Comparison of ENCODE assay signal across 8 cellular contexts in the genomic region with DNA sequence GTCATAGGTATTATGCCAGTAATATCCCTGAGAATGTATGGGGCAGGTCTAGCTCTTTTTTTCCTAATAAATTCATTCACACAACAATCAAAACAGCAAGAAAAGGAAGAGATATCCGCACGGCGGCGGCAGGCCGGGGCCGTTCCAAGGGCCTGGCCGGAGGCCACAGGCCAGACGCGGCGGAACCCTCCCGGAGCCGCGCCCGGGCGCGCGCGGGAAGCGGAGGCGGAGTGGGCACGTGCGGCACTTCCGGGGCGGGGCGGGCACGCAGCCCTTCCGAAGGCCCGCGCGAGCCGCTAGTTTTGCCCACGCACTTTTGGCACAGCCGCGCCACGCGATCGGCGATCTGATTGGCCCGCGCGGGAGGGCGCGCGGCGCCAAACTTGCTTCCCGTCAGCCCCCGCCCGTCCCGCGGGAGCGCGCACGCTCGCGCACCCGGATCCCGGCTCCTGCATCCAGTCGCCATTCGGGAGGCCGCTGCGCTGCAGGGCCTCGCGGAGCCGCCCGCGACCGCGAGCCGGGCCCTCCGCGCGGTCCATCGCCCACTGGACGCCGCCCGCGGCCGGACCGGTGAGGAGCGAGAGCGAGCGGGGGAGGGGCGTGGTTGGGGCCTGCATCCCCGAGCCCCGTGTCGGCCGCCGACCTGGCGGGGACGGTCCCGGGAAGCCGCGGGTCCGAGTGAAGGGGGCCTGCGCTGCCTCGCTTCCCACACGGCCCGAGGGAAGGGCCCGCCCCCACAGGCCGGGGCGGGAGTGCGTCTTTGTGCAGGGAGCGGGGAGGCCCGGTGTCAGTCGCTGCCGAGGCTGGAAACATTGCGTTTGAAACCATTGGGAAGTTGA. TPM values are rescaled to one million over a fixed set of nuclear protein-coding genes. Genes with fewer than 3 reads are reported as not detected.
DNase-seq lines count a peak whose midpoint lies in the region; FAIRE-seq and TF ChIP-seq lines count a peak whose summit lies in the region.

A gene with protein sequence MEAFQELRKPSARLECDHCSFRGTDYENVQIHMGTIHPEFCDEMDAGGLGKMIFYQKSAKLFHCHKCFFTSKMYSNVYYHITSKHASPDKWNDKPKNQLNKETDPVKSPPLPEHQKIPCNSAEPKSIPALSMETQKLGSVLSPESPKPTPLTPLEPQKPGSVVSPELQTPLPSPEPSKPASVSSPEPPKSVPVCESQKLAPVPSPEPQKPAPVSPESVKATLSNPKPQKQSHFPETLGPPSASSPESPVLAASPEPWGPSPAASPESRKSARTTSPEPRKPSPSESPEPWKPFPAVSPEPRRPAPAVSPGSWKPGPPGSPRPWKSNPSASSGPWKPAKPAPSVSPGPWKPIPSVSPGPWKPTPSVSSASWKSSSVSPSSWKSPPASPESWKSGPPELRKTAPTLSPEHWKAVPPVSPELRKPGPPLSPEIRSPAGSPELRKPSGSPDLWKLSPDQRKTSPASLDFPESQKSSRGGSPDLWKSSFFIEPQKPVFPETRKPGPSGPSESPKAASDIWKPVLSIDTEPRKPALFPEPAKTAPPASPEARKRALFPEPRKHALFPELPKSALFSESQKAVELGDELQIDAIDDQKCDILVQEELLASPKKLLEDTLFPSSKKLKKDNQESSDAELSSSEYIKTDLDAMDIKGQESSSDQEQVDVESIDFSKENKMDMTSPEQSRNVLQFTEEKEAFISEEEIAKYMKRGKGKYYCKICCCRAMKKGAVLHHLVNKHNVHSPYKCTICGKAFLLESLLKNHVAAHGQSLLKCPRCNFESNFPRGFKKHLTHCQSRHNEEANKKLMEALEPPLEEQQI (plus strand): TSS at position 430 of the 839 bp plus-strand sequence. CDS start 9,340 bp downstream, outside the sequence.

- H3K4me1 ChIP-seq in neuronal stem cell (ENCODE audit: control insufficient read depth in 2 of 2, insufficient read depth in 1 of 2, low read depth in 1 of 2, low read length in 2 of 2) (peaks cover 0 to 18% of the 10 kb centered on the region in 2 donors), subcutaneous abdominal adipose tissue (ENCODE audit: control insufficient read depth in 5 of 5, insufficient read depth in 5 of 5, low read length in 5 of 5) (peaks cover 2 to 43% (median 32%) of the 10 kb centered on the region in 5 donors)

- peak within 1 kb of the TSS; percentile 99 for H2BK5ac ChIP-seq in neuronal stem cell (ENCODE audit: low read length)

- H3K27ac ChIP-seq in neuronal stem cell (replicated peaks; ENCODE audit: low read length): peak within 1 kb of the TSS; percentile 96
- H3K27ac ChIP-seq in subcutaneous abdominal adipose tissue (ENCODE audit: low read depth, low read length): peak within 1 kb of the TSS; percentile 95

- H3K36me3 ChIP-seq in neuronal stem cell (replicated peaks in 1 of 2; ENCODE audit: control insufficient read depth in 2 of 2, insufficient read depth in 2 of 2, low read length in 2 of 2) (peaks cover under 1 to 41% of the 10 kb centered on the region in 2 donors), subcutaneous abdominal adipose tissue (ENCODE audit: control insufficient read depth in 5 of 5, insufficient read depth in 5 of 5, low read length in 5 of 5) (no peaks in the 10 kb centered on the region)

- peak within 1 kb of the TSS; percentile 49 for H2BK15ac ChIP-seq in neuronal stem cell (ENCODE audit: low read length)

- no peak for TF ChIP-seq CTCF in HFF-Myc (IDR thresholded peaks at IDR 0.05; ENCODE audit: low read depth, low read length, missing control alignments)

- peak within 1 kb of the TSS; percentile 63 for H2AK5ac ChIP-seq in neuronal stem cell (ENCODE audit: low read depth, low read length)

- H3K27me3 ChIP-seq in neuronal stem cell (ENCODE audit: control insufficient read depth in 3 of 3, insufficient read depth in 3 of 3, low read depth in 1 of 3, low read length in 3 of 3) (no peaks in the 10 kb centered on the region), subcutaneous abdominal adipose tissue (ENCODE audit: control insufficient read depth in 5 of 5, insufficient read depth in 4 of 5, low read length in 5 of 5) (no peaks in the 10 kb centered on the region)

- H3K9me3 ChIP-seq in neuronal stem cell (replicated peaks in 1 of 2; ENCODE audit: control insufficient read depth in 2 of 2, insufficient read depth in 1 of 2, low read depth in 1 of 2, low read length in 2 of 2) (peaks cover 0 to 5% of the 10 kb centered on the region in 2 donors), subcutaneous abdominal adipose tissue (ENCODE audit: control insufficient read depth in 5 of 5, low read length in 5 of 5) (no peaks in the 10 kb centered on the region)

- CTCF ChIA-PET in activated naive CD4-positive, alpha-beta T cell treated with anti-CD3 and anti-CD28 coated beads for 36 hours (lab: Charles Lee): interaction anchor here (0.8 to 1.0 kb wide), 2 partner anchors 11 to 26 kb away, joined by 3 read pairs; no protein-coding TSS in a partner anchor

- WGBS in neuronal stem cell (ENCODE audit: extremely low coverage in 2 of 2, insufficient read length in 2 of 2, insufficient replicate concordance in 1 of 2), 2 donors: no CpG with 5 or more reads among the region's 107 CpGs

- H3K27me3 Mint-ChIP-seq in activated naive CD4-positive, alpha-beta T cell treated with anti-CD3 and anti-CD28 coated beads for 36 hours (ENCODE audit: low read depth): no peaks in the 10 kb centered on the region

- peak within 1 kb of the TSS; percentile 61 for H2BK120ac ChIP-seq in neuronal stem cell (ENCODE audit: low read depth, low read length)

- H3K9me3 Mint-ChIP-seq in activated naive CD4-positive, alpha-beta T cell treated with anti-CD3 and anti-CD28 coated beads for 36 hours: no peaks in the 10 kb centered on the region

- peak within 1 kb of the TSS; percentile 99 for H3K9ac ChIP-seq in neuronal stem cell (ENCODE audit: low read depth, low read length, poor library complexity)
- H3K9ac ChIP-seq in subcutaneous abdominal adipose tissue (ENCODE audit: low read length in 5 of 5): peak within 1 kb of the TSS; percentile 63 to 94 (median 77)

- H4K91ac ChIP-seq in neuronal stem cell (ENCODE audit: low read depth, low read length, poor library complexity): no peak within 1 kb of the TSS

- DNase-seq in GM04504 (ENCODE audit: low read depth): peak; percentile 93
- peak; percentile 77 for DNase-seq in HFF-Myc (ENCODE audit: extremely low read depth, low read depth)
- peak; percentile 94 for DNase-seq in MV-4-11 (lab: John Stamatoyannopoulos, UW)
- peak; percentile 96 for DNase-seq in SK-N-DZ (ENCODE audit: low spot score)
- DNase-seq in activated naive CD4-positive, alpha-beta T cell treated with anti-CD3 and anti-CD28 coated beads for 36 hours: peak; percentile 95
- peak; percentile 91 to 95 for DNase-seq in frontal cortex (ENCODE audit: low spot score in 2 of 2)
- peak; percentile 91 for DNase-seq in neuronal stem cell (ENCODE audit: low spot score)

- H3K4me1 Mint-ChIP-seq in activated naive CD4-positive, alpha-beta T cell treated with anti-CD3 and anti-CD28 coated beads for 36 hours (ENCODE audit: low read depth): peaks cover 49% of the 10 kb centered on the region

- H3K4me3 ChIP-seq in HFF-Myc (replicated peaks; ENCODE audit: low read depth, low read length) (peak within 1 kb of the TSS; percentile 62), neuronal stem cell (ENCODE audit: low read length in 2 of 2) (peak within 1 kb of the TSS; percentile 79 to 97), subcutaneous abdominal adipose tissue (ENCODE audit: low read depth in 1 of 5, low read length in 5 of 5) (peak within 1 kb of the TSS; percentile 64 to 86 (median 82))

- H4K8ac ChIP-seq in neuronal stem cell (ENCODE audit: low read depth, low read length): no peak within 1 kb of the TSS

- peaks cover 3% of the 10 kb centered on the region for H3K79me1 ChIP-seq in neuronal stem cell (ENCODE audit: low read depth, low read length)

- no peak for FAIRE-seq in frontal cortex (lab: Jason Lieb, UNC)

- peak within 1 kb of the TSS; percentile 96 for H3K23ac ChIP-seq in neuronal stem cell (ENCODE audit: low read depth, low read length, poor library complexity)

- H3K14ac ChIP-seq in neuronal stem cell (ENCODE audit: low read length): peak within 1 kb of the TSS; percentile 99

- peak within 1 kb of the TSS; percentile 65 for H3K4me2 ChIP-seq in neuronal stem cell (ENCODE audit: insufficient read depth, low read length, poor library complexity, severe bottlenecking)

- peak within 1 kb of the TSS; percentile 93 for H2AFZ ChIP-seq in neuronal stem cell (ENCODE audit: low read length)

- H3K36me3 Mint-ChIP-seq in activated naive CD4-positive, alpha-beta T cell treated with anti-CD3 and anti-CD28 coated beads for 36 hours (ENCODE audit: low read depth): peaks cover 23% of the 10 kb centered on the region

- H2BK12ac ChIP-seq in neuronal stem cell (ENCODE audit: low read length): peak within 1 kb of the TSS; percentile 41

- intact Hi-C loops in activated naive CD4-positive, alpha-beta T cell treated with anti-CD3 and anti-CD28 coated beads for 36 hours (cut with micrococcal nuclease): loop anchor here (1.0 kb wide), 2 partner anchors 25 to 80 kb away; partner anchors contain the start of gene CDC16

- H3K4ac ChIP-seq in neuronal stem cell (ENCODE audit: low read length): peak within 1 kb of the TSS; percentile 89

- peak within 1 kb of the TSS; percentile 100 for H3K27ac Mint-ChIP-seq in activated naive CD4-positive, alpha-beta T cell treated with anti-CD3 and anti-CD28 coated beads for 36 hours

- H3K4me3 Mint-ChIP-seq in activated naive CD4-positive, alpha-beta T cell treated with anti-CD3 and anti-CD28 coated beads for 36 hours: peak within 1 kb of the TSS; percentile 84

- H3K18ac ChIP-seq in neuronal stem cell (ENCODE audit: low read length): peak within 1 kb of the TSS; percentile 99

RNA-seq across cellular contexts. Expression of the gene that starts here (rescaled TPM):
- polyA plus RNA-seq in SK-N-DZ (2014; cell fraction: cytosol; rRNA removed): 12.8 and 16.5 TPM in 2 replicates
- 11.2 and 30.0 TPM in 2 replicates for polyA plus RNA-seq in SK-N-DZ (2014; cell fraction: nucleus; rRNA removed)
- total RNA-seq in activated naive CD4-positive, alpha-beta T cell treated with anti-CD3 and anti-CD28 coated beads for 36 hours: 10 to 100 TPM; 50.6 to 52.6 TPM
- total RNA-seq in frontal cortex: 7.7 TPM
- 50.8 TPM for polyA plus RNA-seq in neuronal stem cell (2013, experiment 1 of 2)
- 52.3 TPM for polyA plus RNA-seq in neuronal stem cell (2013, experiment 2 of 2)

Comparison
In these comparisons a context has a peak if more than half of its experiments do, and no peak if none do; other contexts are left out.
1. Peak in every context shown above with its lines: DNase-seq, H3K4me3 ChIP-seq and H3K27ac ChIP-seq.